ENCODE assay signal across 8 cellular contexts in the genomic region with DNA sequence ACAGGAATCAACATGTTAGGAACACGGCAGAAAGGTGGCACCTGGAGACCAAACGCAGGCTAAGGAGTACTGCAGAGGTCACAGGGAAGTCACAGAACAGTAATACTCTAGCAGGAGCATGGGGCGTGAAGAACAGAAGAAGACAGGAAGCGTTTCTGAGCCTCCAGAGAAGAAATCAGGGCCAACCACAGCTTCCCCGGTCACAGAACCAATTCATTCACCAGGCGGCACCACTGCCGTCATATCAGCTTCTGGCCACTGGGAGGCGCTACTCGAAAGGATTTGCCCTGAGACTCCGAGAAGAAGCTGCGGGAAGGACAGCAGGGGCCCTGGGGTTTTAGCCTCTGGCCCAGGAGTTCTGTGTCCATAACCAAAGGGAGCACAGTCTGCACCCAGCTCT.
DNase-seq lines count a peak whose midpoint lies in the region; ATAC-seq and TF ChIP-seq lines count a peak whose summit lies in the region.

No MANE protein-coding gene starts in this region.

- H3K27ac ChIP-seq in CD4-positive, alpha-beta T cell (ENCODE audit: low read depth, low read length) = no peak overlapping the region

- intact Hi-C loops in CD4-positive, alpha-beta T cell (cut with DNase I, micrococcal nuclease) = loop anchor here (2.0 to 10.0 kb wide), 3 partner anchors 314 to 701 kb away; no protein-coding TSS in a partner anchor

- H3K27me3 ChIP-seq in CD4-positive, alpha-beta T cell (ENCODE audit: control insufficient read depth, insufficient read depth, low read length) = no peaks in the 10 kb centered on the region

- no peaks in the 10 kb centered on the region for H3K36me3 Mint-ChIP-seq in CD4-positive, alpha-beta T cell (ENCODE audit: low read depth)
- no peaks in the 10 kb centered on the region for H3K36me3 Mint-ChIP-seq in activated T-cell treated with anti-CD3 and anti-CD28 coated beads, Interleukin-2, amount 50 U/mL, for 24 hours (ENCODE audit: low read depth)

- no peaks in the 10 kb centered on the region for H3K27me3 Mint-ChIP-seq in CD4-positive, alpha-beta T cell
- H3K27me3 Mint-ChIP-seq in activated T-cell treated with anti-CD3 and anti-CD28 coated beads, Interleukin-2, amount 50 U/mL, for 24 hours = no peaks in the 10 kb centered on the region

- CTCF ChIA-PET in CD4-positive, alpha-beta T cell (lab: Charles Lee) = interaction anchor here (1.0 kb wide), 1 partner anchor 12 kb away, joined by 4 read pairs; no protein-coding TSS in a partner anchor

- H3K9me3 Mint-ChIP-seq in CD4-positive, alpha-beta T cell = no peaks in the 10 kb centered on the region
- no peaks in the 10 kb centered on the region for H3K9me3 Mint-ChIP-seq in activated T-cell treated with anti-CD3 and anti-CD28 coated beads, Interleukin-2, amount 50 U/mL, for 24 hours

- peak; percentile 64 for TF ChIP-seq CTCF in CD4-positive, alpha-beta T cell (IDR thresholded peaks at IDR 0.05)
- TF ChIP-seq CTCF in HFF-Myc (IDR thresholded peaks at IDR 0.05; ENCODE audit: low read depth, low read length, missing control alignments) (peak; percentile 62), retinal pigment epithelial cell (conservative IDR thresholded peaks at IDR 0.05; ENCODE audit: low read depth, low read length) (peak; percentile 54)

- H3K27ac Mint-ChIP-seq in CD4-positive, alpha-beta T cell = peak overlapping the region; percentile 1
- no peak overlapping the region for H3K27ac Mint-ChIP-seq in activated T-cell treated with anti-CD3 and anti-CD28 coated beads, Interleukin-2, amount 50 U/mL, for 24 hours

- DNase-seq in CD4-positive, alpha-beta T cell = peak; percentile 47 to 68 (median 54)
- no peak for DNase-seq in HFF-Myc (ENCODE audit: extremely low read depth, low read depth)
- DNase-seq in NOMO-1 treated with dmso at 0.1 percent for 144 hours (lab: John Stamatoyannopoulos, UW; ENCODE audit: unreplicated experiment) = peak; percentile 29
- peak; percentile 80 for DNase-seq in activated T-cell treated with anti-CD3 and anti-CD28 coated beads, Interleukin-2, amount 50 U/mL, for 24 hours
- DNase-seq in globus pallidus (ENCODE audit: low spot score) = peak; percentile 20
- no peak for DNase-seq in retinal pigment epithelial cell (ENCODE audit: low read depth)

- peaks cover 17% of the 10 kb centered on the region for H3K4me1 Mint-ChIP-seq in CD4-positive, alpha-beta T cell (ENCODE audit: low read depth)
- H3K4me1 Mint-ChIP-seq in activated T-cell treated with anti-CD3 and anti-CD28 coated beads, Interleukin-2, amount 50 U/mL, for 24 hours (ENCODE audit: low read depth) = peaks cover 13% of the 10 kb centered on the region

- peak; percentile 82 for ATAC-seq in CD4-positive, alpha-beta T cell (ENCODE audit: poor library complexity)
- no peak for ATAC-seq in HG02973 (IDR thresholded peaks at IDR 0.05; ENCODE audit: unreplicated experiment)
- ATAC-seq in HG03571 (IDR thresholded peaks at IDR 0.05; ENCODE audit: unreplicated experiment) = no peak

- no peaks in the 10 kb centered on the region for H3K9me3 ChIP-seq in CD4-positive, alpha-beta T cell (ENCODE audit: control insufficient read depth, low read length)

- H3K4me3 ChIP-seq in HFF-Myc (replicated peaks; ENCODE audit: low read depth, low read length) = no peak overlapping the region
- H3K4me3 ChIP-seq in retinal pigment epithelial cell (ENCODE audit: low read length) = no peak overlapping the region

- POLR2A ChIA-PET in CD4-positive, alpha-beta T cell (lab: Charles Lee) = interaction anchor here (1.8 kb wide), 1 partner anchor 12 kb away, joined by 8 read pairs; no protein-coding TSS in a partner anchor

- no peak overlapping the region for H3K4me3 Mint-ChIP-seq in CD4-positive, alpha-beta T cell
- no peak overlapping the region for H3K4me3 Mint-ChIP-seq in activated T-cell treated with anti-CD3 and anti-CD28 coated beads, Interleukin-2, amount 50 U/mL, for 24 hours

Comparison
In these comparisons a context has a peak if more than half of its experiments do, and no peak if none do; other contexts are left out.
1. DNase-seq: peak in CD4-positive, alpha-beta T cell (10 of 10), NOMO-1 treated with dmso at 0.1 percent for 144 hours (single experiment), activated T-cell treated with anti-CD3 and anti-CD28 coated beads, Interleukin-2, amount 50 U/mL, for 24 hours (single experiment) and globus pallidus (single experiment); none in HFF-Myc (single experiment) and retinal pigment epithelial cell (single experiment).
2. Peak in every context shown above with its lines, with median percentiles within 50 percentile points of each other: CTCF ChIP-seq.